18 cellular contexts compared by ENCODE assay signal in the genomic region with DNA sequence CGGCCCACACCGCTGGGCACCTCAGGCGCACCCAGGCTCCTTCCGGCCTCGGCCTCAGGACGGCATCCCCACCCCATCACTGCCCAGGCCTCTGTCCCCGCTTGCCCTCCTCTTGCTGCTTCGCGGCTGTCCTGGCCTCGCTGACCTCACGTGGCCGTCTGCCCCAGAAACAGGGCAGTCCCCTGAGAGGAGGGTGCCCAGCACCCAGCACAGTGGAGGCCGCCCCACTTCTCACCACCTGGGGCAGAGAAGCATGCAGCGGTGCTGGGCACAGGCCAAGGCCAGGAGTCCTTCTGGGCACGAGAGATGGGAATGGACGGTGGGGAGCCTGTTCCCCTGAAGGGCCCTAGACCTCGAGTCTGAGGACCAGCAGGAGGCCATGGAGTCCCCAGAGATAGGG. TPM values are rescaled to one million over a fixed set of nuclear protein-coding genes. Genes with fewer than 3 reads are reported as not detected.
DNase-seq lines count a peak whose midpoint lies in the region; TF ChIP-seq lines count a peak whose summit lies in the region.
"Had no signal": no experiment of that assay in that cellular context is flagged by ENCODE, and none has a peak within 500 bp of the region (broad histone marks: within the 10 kb centered on the region; RNA-seq: fewer than 3 reads in every experiment).

No MANE protein-coding gene starts in this region.

- intact Hi-C loops in adrenal gland (cut with DNase I) = no loop called here

- H3K9me3 ChIP-seq in adrenal gland (replicated peaks in 1 of 3) (no peaks in the 10 kb centered on the region), liver (ENCODE audit: control insufficient read depth in 4 of 4, low read length in 3 of 4) (no peaks in the 10 kb centered on the region)
- H3K9me3 ChIP-seq: A549, Caco-2, SK-N-SH had no signal

- whole genome bisulfite sequencing in adrenal gland, 4 donors = 72 to 87% (median 78%) methylated on average over 17 of the region's 17 CpGs
- 55% methylated on average over 17 of the region's 17 CpGs for WGBS in liver

- no peak overlapping the region for H3K9ac ChIP-seq in liver (ENCODE audit: low read depth in 1 of 2, low read length in 2 of 2)
- H3K9ac ChIP-seq: KMS-11, SK-N-SH had no signal

- H3K4me1 ChIP-seq in adrenal gland (replicated peaks in 1 of 2) (no peaks in the 10 kb centered on the region), liver (ENCODE audit: control insufficient read depth in 4 of 4, insufficient read depth in 4 of 4, low read length in 3 of 4) (peaks cover 8 to 82% (median 74%) of the 10 kb centered on the region in 4 donors)
- H3K4me1 ChIP-seq: Caco-2 had no signal

- TF ChIP-seq CTCF in adrenal gland (IDR thresholded peaks at IDR 0.05) (no peak), liver (IDR thresholded peaks at IDR 0.05; ENCODE audit: low read depth, low read length, missing input control) (no peak)

- no peak for TF ChIP-seq RAD21 in liver (IDR thresholded peaks at IDR 0.05)

- no peak overlapping the region for H3K4me3 ChIP-seq in adrenal gland
- no peak overlapping the region for H3K4me3 ChIP-seq in liver (ENCODE audit: low read depth in 1 of 3, low read length in 3 of 3)
- H3K4me3 ChIP-seq: A549 had no signal

- CTCF ChIA-PET in HEK293T (lab: Yijun Ruan, JAX) = no interaction called here

- TF ChIP-seq POLR2A in adrenal gland (IDR thresholded peaks at IDR 0.05) = no peak

- POLR2A ChIA-PET in HEK293T (lab: Yijun Ruan, JAX) = interaction anchor here (0.8 kb wide), 1 partner anchor 9 kb away, joined by 3 read pairs; the partner anchor contains the start of genes FAHD1 and HAGH

- DNase-seq in adrenal gland (peak in 4 of 7 donors; percentile 16 to 31 (median 22)), HEK293T (ENCODE audit: extremely low spot score) (no peak), NCI-H1930 (lab: John Stamatoyannopoulos, UW) (no peak)
- DNase-seq: Caco-2; CD4-positive, alpha-beta T cell; HFFc6; MV-4-11; NCI-H1694 treated with DMSO at 0.1 percent for 48 hours; NCI-H2107; NCI-H510A; NCI-H748 treated with DMSO at 0.1 percent for 48 hours; NK-92 treated with Interleukin-12 subunit alpha and Interleukin-12 subunit beta, amount 100 ng/mL, for 24 hours; SHP77; SK-N-SH had no signal

- H3K36me3 ChIP-seq in adrenal gland (replicated peaks in 1 of 2) (peaks cover 0 to 85% of the 10 kb centered on the region in 2 donors), liver (ENCODE audit: control insufficient read depth in 4 of 4, insufficient read depth in 3 of 4, low read depth in 1 of 4, low read length in 3 of 4) (peaks cover 10 to 34% (median 30%) of the 10 kb centered on the region in 4 donors)

- H3K27me3 ChIP-seq in adrenal gland (no peaks in the 10 kb centered on the region), liver (ENCODE audit: control insufficient read depth in 4 of 4, insufficient read depth in 4 of 4, low read length in 3 of 4) (no peaks in the 10 kb centered on the region)

- H3K27ac ChIP-seq in adrenal gland (peak overlapping the region in 1 of 5 donors; percentile 47), liver (ENCODE audit: low read depth in 1 of 2, low read length in 2 of 2) (peak overlapping the region; percentile 81 to 85)
- H3K27ac ChIP-seq: A549, KMS-11 had no signal

TF ChIP-seq in liver, 16 proteins besides CTCF, POLR2A, EP300 and RAD21:
- no peak for TF ChIP-seq SP1 (IDR thresholded peaks at IDR 0.05)
- TF ChIP-seq JUND (IDR thresholded peaks at IDR 0.05) = no peak
- TF ChIP-seq RXRA (IDR thresholded peaks at IDR 0.05) = peak in 1 of 2 donors; percentile 42
- TF ChIP-seq HNF4A (conservative IDR thresholded peaks at IDR 0.05) = peak in 1 of 2 donors; percentile 7
TF ChIP-seq in liver: peak in this region for 2.

TF ChIP-seq in HEK293T, 16 proteins besides CTCF, POLR2A, EP300 and RAD21:
- TF ChIP-seq HDGF (IDR thresholded peaks at IDR 0.05; ENCODE audit: borderline replicate concordance) (no peak), SUZ12 (IDR thresholded peaks at IDR 0.05) (no peak), FOXM1 (IDR thresholded peaks at IDR 0.05; ENCODE audit: borderline replicate concordance) (no peak), LEF1 (IDR thresholded peaks at IDR 0.05; ENCODE audit: borderline replicate concordance) (no peak), TARDBP (IDR thresholded peaks at IDR 0.05) (no peak), CTBP1 (IDR thresholded peaks at IDR 0.05; ENCODE audit: borderline replicate concordance) (no peak), BHLHE40 (IDR thresholded peaks at IDR 0.05; ENCODE audit: borderline replicate concordance) (no peak), FOXK2 (IDR thresholded peaks at IDR 0.05) (no peak), PKNOX1 (IDR thresholded peaks at IDR 0.05) (no peak), FOXA1 (IDR thresholded peaks at IDR 0.05) (no peak), ARNT (IDR thresholded peaks at IDR 0.05) (no peak), NFRKB (IDR thresholded peaks at IDR 0.05) (no peak), SP1 (IDR thresholded peaks at IDR 0.05) (no peak), ZNF384 (IDR thresholded peaks at IDR 0.05) (no peak), L3MBTL2 (conservative IDR thresholded peaks at IDR 0.05) (no peak), ELF4 (IDR thresholded peaks at IDR 0.05) (no peak)

RNA-seq across cellular contexts. Expression of gene HAGH, which starts 8.9 kb away (rescaled TPM):
- total RNA-seq in adrenal gland (100 to 1,000 TPM; 134 to 318 (median 186) TPM), liver (100 to 1,000 TPM; 219 to 252 TPM)
- polyA plus RNA-seq in adrenal gland (100 to 1,000 TPM in 2 of 3 donors, 10 to 100 TPM in 1; 75.3 to 213 (median 138) TPM), liver (100 to 1,000 TPM; 169 to 188 TPM)

RNA-seq across cellular contexts. Expression of gene FAHD1, which starts 9.3 kb away (rescaled TPM):
- 100 to 1,000 TPM in 1 of 8 donors, 10 to 100 TPM in 7; 38.7 to 140 (median 55.3) TPM for total RNA-seq in adrenal gland
- polyA plus RNA-seq in adrenal gland = 10 to 100 TPM; 15.2 to 60.4 (median 19.9) TPM
- 10 to 100 TPM; 71.9 to 84.2 TPM for total RNA-seq in liver
- polyA plus RNA-seq in liver = 10 to 100 TPM; 42.7 to 50.9 TPM

RNA-seq across cellular contexts. Expression of gene IGFALS, which starts 24.2 kb away (rescaled TPM):
- total RNA-seq in adrenal gland = 1 to 10 TPM in 1 of 8 donors, under 1 TPM in 6, not detected in 1; 0.11 to 3.9 (median 0.19) TPM
- under 1 TPM in 2 of 3 donors, not detected in 1; 0.67 to 0.97 TPM for polyA plus RNA-seq in adrenal gland
- total RNA-seq in liver = 100 to 1,000 TPM in 1 of 2 donors, 10 to 100 TPM in 1; 19.8 to 161 TPM
- polyA plus RNA-seq in liver = 10 to 100 TPM; 62.6 to 74.2 TPM
- total RNA-seq: Caco-2, HFFc6 had no signal
- polyA plus RNA-seq: BJ had no signal

RNA-seq across cellular contexts. Expression of gene NUBP2, which starts 35.0 kb away (rescaled TPM):
- total RNA-seq in adrenal gland (100 to 1,000 TPM in 4 of 8 donors, 10 to 100 TPM in 4; 51.3 to 252 (median 90.7) TPM), liver (10 to 100 TPM; 28.9 to 80.9 TPM)
- polyA plus RNA-seq in adrenal gland (10 to 100 TPM in 2 of 3 donors, 1 to 10 TPM in 1; 3.0 to 84.8 (median 78.6) TPM), liver (10 to 100 TPM; 51.8 to 56.3 TPM)

RNA-seq across cellular contexts. Expression of gene SPSB3, which starts 35.3 kb away (rescaled TPM):
- total RNA-seq in adrenal gland = 100 to 1,000 TPM in 5 of 8 donors, 10 to 100 TPM in 3; 47.7 to 158 (median 107) TPM
- 100 to 1,000 TPM in 2 of 3 donors, 1 to 10 TPM in 1; 8.3 to 297 (median 238) TPM for polyA plus RNA-seq in adrenal gland
- 10 to 100 TPM; 27.7 to 44.5 TPM for total RNA-seq in liver
- polyA plus RNA-seq in liver = 10 to 100 TPM; 31.1 to 60.5 TPM

Comparison
In these comparisons a context has a peak if more than half of its experiments do, and no peak if none do; other contexts are left out.
1. DNase-seq: peak in adrenal gland (4 of 7); none in HEK293T (single experiment) and NCI-H1930 (0 of 2).
2. RNA of gene IGFALS, which starts 24.2 kb away (total RNA-seq): 19.8 to 161 TPM in liver; 0.11 to 3.9 TPM in adrenal gland; every median in the first group is over 4 times any median in the second.